ENCODE assay signal across 1 cellular context in genomic region chr14:20632831-20633771, GRCh38.
TF ChIP-seq lines count a peak whose summit lies in the region.

No MANE protein-coding gene starts in this region.

TF ChIP-seq in HEK293, 187 proteins besides CTCF, POLR2A, EP300 and RAD21 (continued from another document and continues in another):
- TF ChIP-seq PRDM2 (tag by site-specific recombination; IDR thresholded peaks at IDR 0.05; ENCODE audit: borderline replicate concordance) (no peak), ZNF837 (tag by site-specific recombination; IDR thresholded peaks at IDR 0.05) (no peak), REST (tag by site-specific recombination; IDR thresholded peaks at IDR 0.05) (no peak), ZNF623 (tag by site-specific recombination; IDR thresholded peaks at IDR 0.05) (no peak), ZNF701 (tag by site-specific recombination; IDR thresholded peaks at IDR 0.05) (no peak), ZNF626 (tag by site-specific recombination; IDR thresholded peaks at IDR 0.05) (no peak), ZNF514 (tag by site-specific recombination; IDR thresholded peaks at IDR 0.05) (no peak), ZFP3 (tag by site-specific recombination; IDR thresholded peaks at IDR 0.05; ENCODE audit: low read depth) (no peak), PRDM6 (tag by site-specific recombination; IDR thresholded peaks at IDR 0.05) (no peak), ZNF629 (tag by site-specific recombination; IDR thresholded peaks at IDR 0.05) (peak; percentile 69; the same call in 1 of the 2 replicates), HOXC10 (CRISPR knock-in tag; IDR thresholded peaks at IDR 0.05) (no peak), ZNF366 (tag by site-specific recombination; conservative IDR thresholded peaks at IDR 0.05) (peak; percentile 92), ZNF157 (tag by site-specific recombination; IDR thresholded peaks at IDR 0.05) (no peak), SP3 (tag by site-specific recombination; IDR thresholded peaks at IDR 0.05) (peak; percentile 39; the same call in 1 of the 2 replicates), ZNF785 (tag by site-specific recombination; IDR thresholded peaks at IDR 0.05) (no peak), ZNF362 (tag by site-specific recombination; IDR thresholded peaks at IDR 0.05) (no peak), ZNF341 (tag by site-specific recombination; IDR thresholded peaks at IDR 0.05; ENCODE audit: low read depth) (0 out of 2 replicates have a peak, but pooled peaks have one; percentile 7), ELK4 (IDR thresholded peaks at IDR 0.05; ENCODE audit: borderline replicate concordance, low read depth, low read length) (no peak), GFI1B (tag by site-specific recombination; IDR thresholded peaks at IDR 0.05) (0 out of 2 replicates have a peak, but pooled peaks have one; percentile 6), ZNF664 (tag by site-specific recombination; IDR thresholded peaks at IDR 0.05) (no peak), ZNF488 (tag by site-specific recombination; IDR thresholded peaks at IDR 0.05) (no peak), ATF2 (tag by site-specific recombination; IDR thresholded peaks at IDR 0.05; ENCODE audit: low read depth) (no peak), ZNF830 (tag by site-specific recombination; IDR thresholded peaks at IDR 0.05; ENCODE audit: low read depth) (no peak), PBX3 (CRISPR knock-in tag; IDR thresholded peaks at IDR 0.05) (no peak), ZNF10 (tag by site-specific recombination; IDR thresholded peaks at IDR 0.05) (no peak), ZIC2 (tag by site-specific recombination; IDR thresholded peaks at IDR 0.05) (no peak), ZNF311 (tag by site-specific recombination; IDR thresholded peaks at IDR 0.05; ENCODE audit: borderline replicate concordance) (no peak), ZNF112 (tag by site-specific recombination; IDR thresholded peaks at IDR 0.05) (no peak), ZFP41 (tag by site-specific recombination; IDR thresholded peaks at IDR 0.05; ENCODE audit: borderline replicate concordance) (no peak), ZEB2 (tag by site-specific recombination; IDR thresholded peaks at IDR 0.05) (peak; percentile 79), REPIN1 (tag by site-specific recombination; IDR thresholded peaks at IDR 0.05; ENCODE audit: low read depth) (no peak), ZNF211 (tag by site-specific recombination; IDR thresholded peaks at IDR 0.05; ENCODE audit: low read depth) (no peak), ZNF621 (tag by site-specific recombination; IDR thresholded peaks at IDR 0.05) (no peak), ZNF692 (tag by site-specific recombination; IDR thresholded peaks at IDR 0.05) (peak; percentile 78), ZNF548 (tag by site-specific recombination; IDR thresholded peaks at IDR 0.05) (no peak), HOXA7 (CRISPR knock-in tag; IDR thresholded peaks at IDR 0.05; ENCODE audit: borderline replicate concordance) (no peak)
- TF ChIP-seq, protein P1, sequence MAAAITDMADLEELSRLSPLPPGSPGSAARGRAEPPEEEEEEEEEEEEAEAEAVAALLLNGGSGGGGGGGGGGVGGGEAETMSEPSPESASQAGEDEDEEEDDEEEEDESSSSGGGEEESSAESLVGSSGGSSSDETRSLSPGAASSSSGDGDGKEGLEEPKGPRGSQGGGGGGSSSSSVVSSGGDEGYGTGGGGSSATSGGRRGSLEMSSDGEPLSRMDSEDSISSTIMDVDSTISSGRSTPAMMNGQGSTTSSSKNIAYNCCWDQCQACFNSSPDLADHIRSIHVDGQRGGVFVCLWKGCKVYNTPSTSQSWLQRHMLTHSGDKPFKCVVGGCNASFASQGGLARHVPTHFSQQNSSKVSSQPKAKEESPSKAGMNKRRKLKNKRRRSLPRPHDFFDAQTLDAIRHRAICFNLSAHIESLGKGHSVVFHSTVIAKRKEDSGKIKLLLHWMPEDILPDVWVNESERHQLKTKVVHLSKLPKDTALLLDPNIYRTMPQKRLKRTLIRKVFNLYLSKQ (tag by site-specific recombination; IDR thresholded peaks at IDR 0.05; ENCODE audit: borderline replicate concordance), result no peak
- TF ChIP-seq, protein P2, sequence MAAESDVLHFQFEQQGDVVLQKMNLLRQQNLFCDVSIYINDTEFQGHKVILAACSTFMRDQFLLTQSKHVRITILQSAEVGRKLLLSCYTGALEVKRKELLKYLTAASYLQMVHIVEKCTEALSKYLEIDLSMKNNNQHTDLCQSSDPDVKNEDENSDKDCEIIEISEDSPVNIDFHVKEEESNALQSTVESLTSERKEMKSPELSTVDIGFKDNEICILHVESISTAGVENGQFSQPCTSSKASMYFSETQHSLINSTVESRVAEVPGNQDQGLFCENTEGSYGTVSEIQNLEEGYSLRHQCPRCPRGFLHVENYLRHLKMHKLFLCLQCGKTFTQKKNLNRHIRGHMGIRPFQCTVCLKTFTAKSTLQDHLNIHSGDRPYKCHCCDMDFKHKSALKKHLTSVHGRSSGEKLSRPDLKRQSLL (tag by site-specific recombination; IDR thresholded peaks at IDR 0.05), result no peak; the same call in 1 of the 2 replicates
